In genomic region chr2:120176526-120176925, GRCh38 we compare ENCODE assay signal across 1 cellular context.
TF ChIP-seq lines count a peak whose summit lies in the region.

No MANE protein-coding gene starts in this region.

TF ChIP-seq in WTC11, 78 proteins besides CTCF, POLR2A, EP300 and RAD21 (continued from another document):
- TF ChIP-seq AR (CRISPR knock-in tag; IDR thresholded peaks at IDR 0.05), result no peak
- no peak for TF ChIP-seq E2F1 (CRISPR knock-in tag; IDR thresholded peaks at IDR 0.05)
- TF ChIP-seq SOX15 (CRISPR knock-in tag; IDR thresholded peaks at IDR 0.05), result no peak
- no peak for TF ChIP-seq ZSCAN18 (CRISPR knock-in tag; IDR thresholded peaks at IDR 0.05)
- no peak for TF ChIP-seq STAT6 (CRISPR knock-in tag; conservative IDR thresholded peaks at IDR 0.05; ENCODE audit: low read depth)
- no peak for TF ChIP-seq ZNF532 (CRISPR knock-in tag; IDR thresholded peaks at IDR 0.05; ENCODE audit: borderline replicate concordance)
- no peak for TF ChIP-seq CDX4 (CRISPR knock-in tag; IDR thresholded peaks at IDR 0.05; ENCODE audit: borderline replicate concordance)
- no peak for TF ChIP-seq OVOL2 (CRISPR knock-in tag; IDR thresholded peaks at IDR 0.05; ENCODE audit: borderline replicate concordance)
